ENCODE assay signal across 1 cellular context in the genomic region with DNA sequence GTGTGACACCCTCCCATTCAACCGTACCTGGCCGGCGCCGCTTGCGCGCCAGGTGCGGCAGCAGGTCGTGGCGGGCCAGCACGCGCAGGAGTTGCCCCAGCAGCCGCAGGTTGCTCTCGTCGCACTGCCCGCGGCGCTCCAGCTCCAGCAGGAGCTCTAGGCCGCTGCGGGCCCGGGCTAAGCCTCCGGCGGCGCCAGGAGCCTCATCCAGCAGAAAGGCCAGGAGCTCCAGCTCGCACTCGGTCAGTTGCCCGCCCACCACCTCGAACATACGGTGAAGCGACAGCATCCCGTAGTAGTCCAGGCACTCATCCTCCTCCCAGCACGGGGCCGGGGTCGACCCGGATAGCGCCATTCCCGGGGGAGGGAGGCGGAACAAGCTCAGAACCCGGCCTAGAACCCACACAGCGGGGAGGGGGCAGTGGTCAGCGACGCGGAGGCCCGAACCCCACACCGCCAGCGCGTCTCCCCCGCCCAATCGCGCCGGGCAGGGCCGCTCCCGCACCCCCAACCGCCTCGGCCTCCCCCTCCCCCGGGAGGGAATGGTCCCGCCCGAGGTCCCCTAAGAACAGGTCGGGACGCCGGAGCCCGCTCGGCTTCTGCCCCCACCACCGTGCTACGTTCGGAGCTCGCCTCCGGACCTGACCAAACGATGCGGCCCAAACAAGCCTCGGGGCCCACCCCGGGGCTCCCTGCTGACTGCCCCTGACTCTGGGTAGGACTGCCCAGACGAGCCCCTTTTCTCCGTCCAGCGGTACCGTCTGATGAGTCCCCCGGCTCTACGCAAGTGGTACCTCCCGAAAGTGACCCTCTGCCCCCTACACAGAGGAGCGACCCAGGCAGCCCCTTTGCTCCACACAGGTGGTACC.
A peak's percentile ranks its signal among the peaks of the same experiment; 100 is the strongest.
TF ChIP-seq lines count a peak whose summit lies in the region.

No MANE protein-coding gene starts in this region.

TF ChIP-seq in HepG2, 621 proteins besides CTCF, POLR2A, EP300 and RAD21 (continued from another document and continues in another):
- TF ChIP-seq, protein P1, sequence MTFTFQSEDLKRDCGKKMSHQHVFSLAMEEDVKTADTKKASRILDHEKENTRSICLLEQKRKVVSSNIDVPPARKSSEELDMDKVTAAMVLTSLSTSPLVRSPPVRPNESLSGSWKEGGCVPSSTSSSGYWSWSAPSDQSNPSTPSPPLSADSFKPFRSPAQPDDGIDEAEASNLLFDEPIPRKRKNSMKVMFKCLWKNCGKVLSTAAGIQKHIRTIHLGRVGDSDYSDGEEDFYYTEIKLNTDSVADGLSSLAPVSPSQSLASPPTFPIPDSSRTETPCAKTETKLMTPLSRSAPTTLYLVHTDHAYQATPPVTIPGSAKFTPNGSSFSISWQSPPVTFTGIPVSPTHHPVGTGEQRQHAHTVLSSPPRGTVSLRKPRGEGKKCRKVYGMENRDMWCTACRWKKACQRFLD (CRISPR knock-in tag; IDR thresholded peaks at IDR 0.05; ENCODE audit: borderline replicate concordance), result 0 out of 2 replicates have a peak, but pooled peaks have one; percentile 55
- TF ChIP-seq, protein P2, sequence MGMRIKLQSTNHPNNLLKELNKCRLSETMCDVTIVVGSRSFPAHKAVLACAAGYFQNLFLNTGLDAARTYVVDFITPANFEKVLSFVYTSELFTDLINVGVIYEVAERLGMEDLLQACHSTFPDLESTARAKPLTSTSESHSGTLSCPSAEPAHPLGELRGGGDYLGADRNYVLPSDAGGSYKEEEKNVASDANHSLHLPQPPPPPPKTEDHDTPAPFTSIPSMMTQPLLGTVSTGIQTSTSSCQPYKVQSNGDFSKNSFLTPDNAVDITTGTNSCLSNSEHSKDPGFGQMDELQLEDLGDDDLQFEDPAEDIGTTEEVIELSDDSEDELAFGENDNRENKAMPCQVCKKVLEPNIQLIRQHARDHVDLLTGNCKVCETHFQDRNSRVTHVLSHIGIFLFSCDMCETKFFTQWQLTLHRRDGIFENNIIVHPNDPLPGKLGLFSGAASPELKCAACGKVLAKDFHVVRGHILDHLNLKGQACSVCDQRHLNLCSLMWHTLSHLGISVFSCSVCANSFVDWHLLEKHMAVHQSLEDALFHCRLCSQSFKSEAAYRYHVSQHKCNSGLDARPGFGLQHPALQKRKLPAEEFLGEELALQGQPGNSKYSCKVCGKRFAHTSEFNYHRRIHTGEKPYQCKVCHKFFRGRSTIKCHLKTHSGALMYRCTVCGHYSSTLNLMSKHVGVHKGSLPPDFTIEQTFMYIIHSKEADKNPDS (CRISPR knock-in tag; IDR thresholded peaks at IDR 0.05), result no peak
- 0 out of 2 replicates have a peak, but pooled peaks have one; percentile 6 for TF ChIP-seq ZNF816 (CRISPR knock-in tag; IDR thresholded peaks at IDR 0.05; ENCODE audit: borderline replicate concordance)
- no peak for TF ChIP-seq SRSF1 (optimal IDR thresholded peaks at IDR 0.05; ENCODE audit: low read depth, low read length)
- no peak for TF ChIP-seq ZNF556 (CRISPR knock-in tag; IDR thresholded peaks at IDR 0.05; ENCODE audit: borderline replicate concordance)
- TF ChIP-seq SMARCE1 (IDR thresholded peaks at IDR 0.05; ENCODE audit: borderline replicate concordance), result no peak
- TF ChIP-seq ZNF441 (CRISPR knock-in tag; IDR thresholded peaks at IDR 0.05; ENCODE audit: borderline replicate concordance), result peak; percentile 9; the same call in 1 of the 2 replicates
- no peak for TF ChIP-seq PHB2 (IDR thresholded peaks at IDR 0.05; ENCODE audit: partially characterized antibody)
- no peak for TF ChIP-seq SALL1 (CRISPR knock-in tag; IDR thresholded peaks at IDR 0.05)
- no peak for TF ChIP-seq NFKB2 (CRISPR knock-in tag; IDR thresholded peaks at IDR 0.05; ENCODE audit: borderline replicate concordance)
- TF ChIP-seq ZNF24 (IDR thresholded peaks at IDR 0.05), result no peak
- TF ChIP-seq PITX1 (CRISPR knock-in tag; IDR thresholded peaks at IDR 0.05), result no peak
- no peak for TF ChIP-seq TSC22D2 (CRISPR knock-in tag; IDR thresholded peaks at IDR 0.05; ENCODE audit: borderline replicate concordance)
- no peak for TF ChIP-seq HNF4G (IDR thresholded peaks at IDR 0.05; ENCODE audit: borderline replicate concordance, low read depth, low read length)
- TF ChIP-seq HNF4G (CRISPR knock-in tag; IDR thresholded peaks at IDR 0.05; ENCODE audit: borderline replicate concordance, low read depth), result no peak
- peak; percentile 65; the same call in 1 of the 2 replicates for TF ChIP-seq RBFOX2 (IDR thresholded peaks at IDR 0.05; ENCODE audit: low read depth, low read length)
- 0 out of 2 replicates have a peak, but pooled peaks have one; percentile 36 for TF ChIP-seq ZNF746 (CRISPR knock-in tag; IDR thresholded peaks at IDR 0.05)
- 0 out of 2 replicates have a peak, but pooled peaks have one; percentile 24 for TF ChIP-seq EEA1 (CRISPR knock-in tag; IDR thresholded peaks at IDR 0.05; ENCODE audit: borderline replicate concordance)
- TF ChIP-seq, protein P3, sequence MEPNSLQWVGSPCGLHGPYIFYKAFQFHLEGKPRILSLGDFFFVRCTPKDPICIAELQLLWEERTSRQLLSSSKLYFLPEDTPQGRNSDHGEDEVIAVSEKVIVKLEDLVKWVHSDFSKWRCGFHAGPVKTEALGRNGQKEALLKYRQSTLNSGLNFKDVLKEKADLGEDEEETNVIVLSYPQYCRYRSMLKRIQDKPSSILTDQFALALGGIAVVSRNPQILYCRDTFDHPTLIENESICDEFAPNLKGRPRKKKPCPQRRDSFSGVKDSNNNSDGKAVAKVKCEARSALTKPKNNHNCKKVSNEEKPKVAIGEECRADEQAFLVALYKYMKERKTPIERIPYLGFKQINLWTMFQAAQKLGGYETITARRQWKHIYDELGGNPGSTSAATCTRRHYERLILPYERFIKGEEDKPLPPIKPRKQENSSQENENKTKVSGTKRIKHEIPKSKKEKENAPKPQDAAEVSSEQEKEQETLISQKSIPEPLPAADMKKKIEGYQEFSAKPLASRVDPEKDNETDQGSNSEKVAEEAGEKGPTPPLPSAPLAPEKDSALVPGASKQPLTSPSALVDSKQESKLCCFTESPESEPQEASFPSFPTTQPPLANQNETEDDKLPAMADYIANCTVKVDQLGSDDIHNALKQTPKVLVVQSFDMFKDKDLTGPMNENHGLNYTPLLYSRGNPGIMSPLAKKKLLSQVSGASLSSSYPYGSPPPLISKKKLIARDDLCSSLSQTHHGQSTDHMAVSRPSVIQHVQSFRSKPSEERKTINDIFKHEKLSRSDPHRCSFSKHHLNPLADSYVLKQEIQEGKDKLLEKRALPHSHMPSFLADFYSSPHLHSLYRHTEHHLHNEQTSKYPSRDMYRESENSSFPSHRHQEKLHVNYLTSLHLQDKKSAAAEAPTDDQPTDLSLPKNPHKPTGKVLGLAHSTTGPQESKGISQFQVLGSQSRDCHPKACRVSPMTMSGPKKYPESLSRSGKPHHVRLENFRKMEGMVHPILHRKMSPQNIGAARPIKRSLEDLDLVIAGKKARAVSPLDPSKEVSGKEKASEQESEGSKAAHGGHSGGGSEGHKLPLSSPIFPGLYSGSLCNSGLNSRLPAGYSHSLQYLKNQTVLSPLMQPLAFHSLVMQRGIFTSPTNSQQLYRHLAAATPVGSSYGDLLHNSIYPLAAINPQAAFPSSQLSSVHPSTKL (CRISPR knock-in tag; IDR thresholded peaks at IDR 0.05), result no peak
- TF ChIP-seq DNMT1 (CRISPR knock-in tag; IDR thresholded peaks at IDR 0.05), result no peak
- TF ChIP-seq MTA3 (CRISPR knock-in tag; IDR thresholded peaks at IDR 0.05), result no peak
- no peak for TF ChIP-seq JUND (CRISPR knock-in tag; IDR thresholded peaks at IDR 0.05)
- peak; percentile 37 for TF ChIP-seq RBM39 (IDR thresholded peaks at IDR 0.05; ENCODE audit: low read depth, low read length, poor library complexity, severe bottlenecking)
- peak; percentile 14; the same call in 1 of the 2 replicates for TF ChIP-seq SNAI1 (CRISPR knock-in tag; IDR thresholded peaks at IDR 0.05; ENCODE audit: borderline replicate concordance)
- TF ChIP-seq YY1 (IDR thresholded peaks at IDR 0.05; ENCODE audit: insufficient read depth, insufficient replicate concordance, low read depth, low read length), result no peak
- TF ChIP-seq, protein P4, sequence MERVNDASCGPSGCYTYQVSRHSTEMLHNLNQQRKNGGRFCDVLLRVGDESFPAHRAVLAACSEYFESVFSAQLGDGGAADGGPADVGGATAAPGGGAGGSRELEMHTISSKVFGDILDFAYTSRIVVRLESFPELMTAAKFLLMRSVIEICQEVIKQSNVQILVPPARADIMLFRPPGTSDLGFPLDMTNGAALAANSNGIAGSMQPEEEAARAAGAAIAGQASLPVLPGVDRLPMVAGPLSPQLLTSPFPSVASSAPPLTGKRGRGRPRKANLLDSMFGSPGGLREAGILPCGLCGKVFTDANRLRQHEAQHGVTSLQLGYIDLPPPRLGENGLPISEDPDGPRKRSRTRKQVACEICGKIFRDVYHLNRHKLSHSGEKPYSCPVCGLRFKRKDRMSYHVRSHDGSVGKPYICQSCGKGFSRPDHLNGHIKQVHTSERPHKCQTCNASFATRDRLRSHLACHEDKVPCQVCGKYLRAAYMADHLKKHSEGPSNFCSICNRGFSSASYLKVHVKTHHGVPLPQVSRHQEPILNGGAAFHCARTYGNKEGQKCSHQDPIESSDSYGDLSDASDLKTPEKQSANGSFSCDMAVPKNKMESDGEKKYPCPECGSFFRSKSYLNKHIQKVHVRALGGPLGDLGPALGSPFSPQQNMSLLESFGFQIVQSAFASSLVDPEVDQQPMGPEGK (CRISPR knock-in tag; IDR thresholded peaks at IDR 0.05), result no peak
- no peak for TF ChIP-seq PHF5A (CRISPR knock-in tag; IDR thresholded peaks at IDR 0.05; ENCODE audit: low read depth, unreplicated experiment)
- TF ChIP-seq, protein P5, sequence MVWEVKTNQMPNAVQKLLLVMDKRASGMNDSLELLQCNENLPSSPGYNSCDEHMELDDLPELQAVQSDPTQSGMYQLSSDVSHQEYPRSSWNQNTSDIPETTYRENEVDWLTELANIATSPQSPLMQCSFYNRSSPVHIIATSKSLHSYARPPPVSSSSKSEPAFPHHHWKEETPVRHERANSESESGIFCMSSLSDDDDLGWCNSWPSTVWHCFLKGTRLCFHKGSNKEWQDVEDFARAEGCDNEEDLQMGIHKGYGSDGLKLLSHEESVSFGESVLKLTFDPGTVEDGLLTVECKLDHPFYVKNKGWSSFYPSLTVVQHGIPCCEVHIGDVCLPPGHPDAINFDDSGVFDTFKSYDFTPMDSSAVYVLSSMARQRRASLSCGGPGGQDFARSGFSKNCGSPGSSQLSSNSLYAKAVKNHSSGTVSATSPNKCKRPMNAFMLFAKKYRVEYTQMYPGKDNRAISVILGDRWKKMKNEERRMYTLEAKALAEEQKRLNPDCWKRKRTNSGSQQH (CRISPR knock-in tag; IDR thresholded peaks at IDR 0.05; ENCODE audit: low read depth), result no peak; the same call in 1 of the 2 replicates
- TF ChIP-seq ZNF383 (CRISPR knock-in tag; IDR thresholded peaks at IDR 0.05; ENCODE audit: borderline replicate concordance), result no peak
- no peak; the same call in 1 of the 2 replicates for TF ChIP-seq ELF4 (CRISPR knock-in tag; IDR thresholded peaks at IDR 0.05; ENCODE audit: borderline replicate concordance)
- TF ChIP-seq SAP130 (CRISPR knock-in tag; IDR thresholded peaks at IDR 0.05; ENCODE audit: low read depth), result peak; percentile 51
- TF ChIP-seq ZNF775 (CRISPR knock-in tag; IDR thresholded peaks at IDR 0.05; ENCODE audit: borderline replicate concordance), result 0 out of 2 replicates have a peak, but pooled peaks have one; percentile 35
- no peak for TF ChIP-seq WIZ (CRISPR knock-in tag; IDR thresholded peaks at IDR 0.05)
- no peak for TF ChIP-seq ZNF430 (CRISPR knock-in tag; IDR thresholded peaks at IDR 0.05)
- TF ChIP-seq, protein P6, sequence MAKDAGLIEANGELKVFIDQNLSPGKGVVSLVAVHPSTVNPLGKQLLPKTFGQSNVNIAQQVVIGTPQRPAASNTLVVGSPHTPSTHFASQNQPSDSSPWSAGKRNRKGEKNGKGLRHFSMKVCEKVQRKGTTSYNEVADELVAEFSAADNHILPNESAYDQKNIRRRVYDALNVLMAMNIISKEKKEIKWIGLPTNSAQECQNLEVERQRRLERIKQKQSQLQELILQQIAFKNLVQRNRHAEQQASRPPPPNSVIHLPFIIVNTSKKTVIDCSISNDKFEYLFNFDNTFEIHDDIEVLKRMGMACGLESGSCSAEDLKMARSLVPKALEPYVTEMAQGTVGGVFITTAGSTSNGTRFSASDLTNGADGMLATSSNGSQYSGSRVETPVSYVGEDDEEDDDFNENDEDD (CRISPR knock-in tag; IDR thresholded peaks at IDR 0.05; ENCODE audit: borderline replicate concordance), result no peak
- TF ChIP-seq FOXP1 (IDR thresholded peaks at IDR 0.05), result no peak
- no peak for TF ChIP-seq FOXP1 (CRISPR knock-in tag; IDR thresholded peaks at IDR 0.05)
- TF ChIP-seq CBX2 (IDR thresholded peaks at IDR 0.05; ENCODE audit: low read depth, low read length), result no peak
- no peak for TF ChIP-seq CBX2 (CRISPR knock-in tag; IDR thresholded peaks at IDR 0.05; ENCODE audit: low read depth)
- peak; percentile 28; the same call in 1 of the 2 replicates for TF ChIP-seq KDM5B (CRISPR knock-in tag; IDR thresholded peaks at IDR 0.05; ENCODE audit: borderline replicate concordance)
- no peak for TF ChIP-seq HHEX (CRISPR knock-in tag; IDR thresholded peaks at IDR 0.05)
- TF ChIP-seq FOSL1 (CRISPR knock-in tag; IDR thresholded peaks at IDR 0.05; ENCODE audit: borderline replicate concordance), result no peak
- TF ChIP-seq, protein P7, sequence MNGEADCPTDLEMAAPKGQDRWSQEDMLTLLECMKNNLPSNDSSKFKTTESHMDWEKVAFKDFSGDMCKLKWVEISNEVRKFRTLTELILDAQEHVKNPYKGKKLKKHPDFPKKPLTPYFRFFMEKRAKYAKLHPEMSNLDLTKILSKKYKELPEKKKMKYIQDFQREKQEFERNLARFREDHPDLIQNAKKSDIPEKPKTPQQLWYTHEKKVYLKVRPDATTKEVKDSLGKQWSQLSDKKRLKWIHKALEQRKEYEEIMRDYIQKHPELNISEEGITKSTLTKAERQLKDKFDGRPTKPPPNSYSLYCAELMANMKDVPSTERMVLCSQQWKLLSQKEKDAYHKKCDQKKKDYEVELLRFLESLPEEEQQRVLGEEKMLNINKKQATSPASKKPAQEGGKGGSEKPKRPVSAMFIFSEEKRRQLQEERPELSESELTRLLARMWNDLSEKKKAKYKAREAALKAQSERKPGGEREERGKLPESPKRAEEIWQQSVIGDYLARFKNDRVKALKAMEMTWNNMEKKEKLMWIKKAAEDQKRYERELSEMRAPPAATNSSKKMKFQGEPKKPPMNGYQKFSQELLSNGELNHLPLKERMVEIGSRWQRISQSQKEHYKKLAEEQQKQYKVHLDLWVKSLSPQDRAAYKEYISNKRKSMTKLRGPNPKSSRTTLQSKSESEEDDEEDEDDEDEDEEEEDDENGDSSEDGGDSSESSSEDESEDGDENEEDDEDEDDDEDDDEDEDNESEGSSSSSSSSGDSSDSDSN (CRISPR knock-in tag; IDR thresholded peaks at IDR 0.05), result peak; percentile 68; the same call in 1 of the 2 replicates
